8 cellular contexts compared by ENCODE assay signal in the genomic region with DNA sequence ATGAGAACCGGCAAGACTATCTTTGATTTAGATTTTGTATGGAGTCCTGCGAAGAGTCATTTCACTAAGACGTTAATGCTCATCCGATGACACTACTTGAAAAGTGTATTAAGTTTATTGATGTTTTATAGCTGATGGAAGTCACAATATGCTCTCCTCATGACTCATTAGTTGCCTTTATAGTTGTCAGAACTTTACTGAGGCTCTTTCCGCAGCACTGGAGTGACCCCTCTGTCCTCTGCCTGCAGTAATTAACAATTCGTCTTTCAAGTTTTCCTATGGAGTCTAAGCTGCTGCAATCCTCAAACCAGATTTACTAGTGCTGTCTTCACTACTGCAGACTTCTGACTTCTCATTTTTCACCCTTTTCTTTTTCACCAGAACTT. TPM values are rescaled to one million over a fixed set of nuclear protein-coding genes. Genes with fewer than 3 reads are reported as not detected.
DNase-seq lines count a peak whose midpoint lies in the region; FAIRE-seq and TF ChIP-seq lines count a peak whose summit lies in the region.

No MANE protein-coding gene starts in this region.

- H3K4me3 ChIP-seq in GM12865 (ENCODE audit: low read depth, low read length), result peak overlapping the region; percentile 80
- peak overlapping the region; percentile 33 to 80 (median 66) for H3K4me3 ChIP-seq in endothelial cell of umbilical vein (replicated peaks in 1 of 3; ENCODE audit: insufficient read depth in 1 of 3, low read depth in 1 of 3, low read length in 3 of 3)
- H3K4me3 ChIP-seq in neuron (ENCODE audit: low read length), result peak overlapping the region; percentile 67

- no peaks in the 10 kb centered on the region for H4K20me1 ChIP-seq in endothelial cell of umbilical vein (replicated peaks; ENCODE audit: control insufficient read depth, extremely low read depth, insufficient read depth, low read length)

- no peak for FAIRE-seq in RCC 7860 (lab: Jason Lieb, UNC)
- no peak for FAIRE-seq in endothelial cell of umbilical vein (lab: Jason Lieb, UNC)

- CTCF ChIA-PET in endothelial cell of umbilical vein (lab: Charles Lee), result interaction anchor here (0.6 to 1.5 kb wide), 4 partner anchors 15 to 60 kb away, joined by 3 to 6 read pairs (median 3); partner anchors contain the start of gene CCT8

- H3K27me3 ChIP-seq in endothelial cell of umbilical vein (ENCODE audit: control insufficient read depth in 2 of 2, insufficient read depth in 2 of 2, low read length in 2 of 2) (no peaks in the 10 kb centered on the region), neuron (ENCODE audit: insufficient read depth, low read length) (no peaks in the 10 kb centered on the region)

- peak overlapping the region; percentile 66 for H3K4me2 ChIP-seq in endothelial cell of umbilical vein (ENCODE audit: insufficient read depth, low read length)

- BruUV-seq in endothelial cell of umbilical vein (replicated peaks; lab: Mats Ljungman, UMichigan), result no TSS peak

- H3K27ac ChIP-seq in endothelial cell of umbilical vein (ENCODE audit: insufficient read depth, low read depth, low read length), result peak overlapping the region; percentile 88

- DNase-seq in GM12865 (ENCODE audit: low read depth), result no peak
- peak; percentile 22 for DNase-seq in RCC 7860 (ENCODE audit: low spot score)
- DNase-seq in endothelial cell of umbilical vein (ENCODE audit: low read depth, low spot score), result no peak
- DNase-seq in C1 segment of cervical spinal cord (lab: John Stamatoyannopoulos, UW), result no peak
- no peak for DNase-seq in stimulated activated CD4-positive, alpha-beta T cell treated with anti-CD3 and anti-CD28 coated beads, Interleukin-4, amount 100 ng/mL, for 24 hours
- no peak for DNase-seq in anterior cingulate cortex (lab: John Stamatoyannopoulos, UW)
- DNase-seq in NOMO-1 treated with DMSO at 0.1 percent for 48 hours (lab: John Stamatoyannopoulos, UW; ENCODE audit: unreplicated experiment), result no peak

- H3K4me1 ChIP-seq in endothelial cell of umbilical vein (ENCODE audit: control insufficient read depth, extremely low read depth, insufficient read depth, low read length), result peaks cover 8% of the 10 kb centered on the region
- peaks cover 8% of the 10 kb centered on the region for H3K4me1 ChIP-seq in neuron (ENCODE audit: insufficient read depth, low read length)

- H3K9me1 ChIP-seq in endothelial cell of umbilical vein (replicated peaks; ENCODE audit: control insufficient read depth, extremely low read depth, insufficient read depth, low read length), result no peaks in the 10 kb centered on the region

- peaks cover 34% of the 10 kb centered on the region for H3K79me2 ChIP-seq in endothelial cell of umbilical vein (ENCODE audit: control insufficient read depth, insufficient read depth, low read length)

- TF ChIP-seq POLR2A in endothelial cell of umbilical vein (IDR thresholded peaks at IDR 0.05; ENCODE audit: low read depth, low read length), result no peak

- no peaks in the 10 kb centered on the region for H3K36me3 ChIP-seq in endothelial cell of umbilical vein (ENCODE audit: control insufficient read depth in 2 of 2, extremely low read depth in 1 of 2, insufficient read depth in 2 of 2, low read length in 2 of 2)
- H3K36me3 ChIP-seq in neuron (ENCODE audit: insufficient read depth, low read length), result peaks cover 10% of the 10 kb centered on the region

- POLR2A ChIA-PET in endothelial cell of umbilical vein (lab: Charles Lee), result interaction anchor here (0.9 to 1.8 kb wide), 3 partner anchors 23 to 48 kb away, joined by 3 to 9 read pairs (median 7); partner anchors contain the start of genes CCT8 and LTN1

- TF ChIP-seq CTCF in GM12865 (IDR thresholded peaks at IDR 0.05; ENCODE audit: insufficient read depth, low read depth, low read length, missing control alignments) (no peak), endothelial cell of umbilical vein (IDR thresholded peaks at IDR 0.05; ENCODE audit: extremely low read depth in 1 of 2, insufficient read depth in 1 of 2, low read depth in 1 of 2, low read length in 2 of 2) (no peak)

- dilution Hi-C loops in endothelial cell of umbilical vein (cut with MboI; ENCODE audit: extremely low pct_ligation_motif_present, low sequenced_read_pairs), result no loop called here

- intact Hi-C loops in endothelial cell of umbilical vein (cut with micrococcal nuclease), result loop anchor here (1.0 kb wide), 2 partner anchors 33 to 140 kb away; partner anchors contain the start of gene LTN1

- H3K9me3 ChIP-seq in endothelial cell of umbilical vein (replicated peaks; ENCODE audit: control insufficient read depth, insufficient read depth, low read length), result no peaks in the 10 kb centered on the region
- no peaks in the 10 kb centered on the region for H3K9me3 ChIP-seq in neuron (ENCODE audit: low read length)

- H3K9ac ChIP-seq in endothelial cell of umbilical vein (replicated peaks; ENCODE audit: extremely low read depth, insufficient read depth, low read length), result peak overlapping the region; percentile 92

- H2AFZ ChIP-seq in endothelial cell of umbilical vein (ENCODE audit: low read depth, low read length) (peak overlapping the region; percentile 22), neuron (ENCODE audit: low read depth, low read length) (peak overlapping the region; percentile 42)

TF ChIP-seq in endothelial cell of umbilical vein, 7 proteins besides CTCF, POLR2A, EP300 and RAD21:
- TF ChIP-seq MAX (IDR thresholded peaks at IDR 0.05; ENCODE audit: insufficient read depth, insufficient read length), result no peak
- TF ChIP-seq JUN (IDR thresholded peaks at IDR 0.05; ENCODE audit: borderline replicate concordance, insufficient read depth, insufficient read length, low read depth), result peak; percentile 9

RNA-seq across cellular contexts. Expression of gene USP16, which starts 0.9 kb away (rescaled TPM):
- total RNA-seq in endothelial cell of umbilical vein, result 29.3 and 31.3 TPM in 2 replicates
- 4.0 and 5.9 TPM in 2 replicates for polyA plus RNA-seq in endothelial cell of umbilical vein
- polyA plus RNA-seq in endothelial cell of umbilical vein (2011; cell fraction: cytosol; rRNA removed), result 12.8 TPM in 2 replicates
- polyA plus RNA-seq in endothelial cell of umbilical vein (2011; cell fraction: nucleus; rRNA removed), result 27.1 and 38.2 TPM in 2 replicates
- 22.7 and 31.6 TPM in 2 replicates for polyA plus RNA-seq in endothelial cell of umbilical vein (2012)
- 10.8 and 11.6 TPM in 2 replicates for polyA minus RNA-seq in endothelial cell of umbilical vein
- 11.1 TPM for polyA minus RNA-seq in endothelial cell of umbilical vein (2011; cell fraction: cytosol; rRNA and poly(A)+ RNA removed)
- 14.8 and 20.9 TPM in 2 replicates for polyA minus RNA-seq in endothelial cell of umbilical vein (2011; cell fraction: nucleus; rRNA and poly(A)+ RNA removed)

RNA-seq across cellular contexts. Expression of gene RWDD2B, which starts 6.2 kb away (rescaled TPM):
- total RNA-seq in endothelial cell of umbilical vein, result 15.8 and 16.4 TPM in 2 replicates
- 8.7 and 10.5 TPM in 2 replicates for polyA plus RNA-seq in endothelial cell of umbilical vein
- polyA plus RNA-seq in endothelial cell of umbilical vein (2011; cell fraction: cytosol; rRNA removed), result 14.2 and 16.3 TPM in 2 replicates
- polyA plus RNA-seq in endothelial cell of umbilical vein (2011; cell fraction: nucleus; rRNA removed), result 6.8 and 8.1 TPM in 2 replicates
- 18.6 and 21.2 TPM in 2 replicates for polyA plus RNA-seq in endothelial cell of umbilical vein (2012)
- polyA minus RNA-seq in endothelial cell of umbilical vein, result 8.5 and 9.1 TPM in 2 replicates
- polyA minus RNA-seq in endothelial cell of umbilical vein (2011; cell fraction: cytosol; rRNA and poly(A)+ RNA removed), result 15.8 TPM
- 1.9 and 4.3 TPM in 2 replicates for polyA minus RNA-seq in endothelial cell of umbilical vein (2011; cell fraction: nucleus; rRNA and poly(A)+ RNA removed)

RNA-seq across cellular contexts. Expression of gene LTN1, which starts 32.6 kb away (rescaled TPM):
- total RNA-seq in endothelial cell of umbilical vein, result 21.5 and 23.0 TPM in 2 replicates
- polyA plus RNA-seq in endothelial cell of umbilical vein, result 2.9 and 3.8 TPM in 2 replicates
- 3.3 and 3.7 TPM in 2 replicates for polyA plus RNA-seq in endothelial cell of umbilical vein (2011; cell fraction: cytosol; rRNA removed)
- polyA plus RNA-seq in endothelial cell of umbilical vein (2011; cell fraction: nucleus; rRNA removed), result 14.0 and 14.1 TPM in 2 replicates
- 14.9 and 17.1 TPM in 2 replicates for polyA plus RNA-seq in endothelial cell of umbilical vein (2012)
- 24.3 and 25.9 TPM in 2 replicates for polyA minus RNA-seq in endothelial cell of umbilical vein
- 10.9 TPM for polyA minus RNA-seq in endothelial cell of umbilical vein (2011; cell fraction: cytosol; rRNA and poly(A)+ RNA removed)
- 31.2 and 54.0 TPM in 2 replicates for polyA minus RNA-seq in endothelial cell of umbilical vein (2011; cell fraction: nucleus; rRNA and poly(A)+ RNA removed)

RNA-seq across cellular contexts. Expression of gene CCT8, which starts 48.1 kb away (rescaled TPM):
- total RNA-seq in endothelial cell of umbilical vein, result 212 and 213 TPM in 2 replicates
- polyA plus RNA-seq in endothelial cell of umbilical vein, result 65.1 and 102 TPM in 2 replicates
- polyA plus RNA-seq in endothelial cell of umbilical vein (2011; cell fraction: cytosol; rRNA removed), result 146 and 166 TPM in 2 replicates
- polyA plus RNA-seq in endothelial cell of umbilical vein (2011; cell fraction: nucleus; rRNA removed), result 109 and 142 TPM in 2 replicates
- polyA plus RNA-seq in endothelial cell of umbilical vein (2012), result 279 and 365 TPM in 2 replicates
- 76.1 and 89.5 TPM in 2 replicates for polyA minus RNA-seq in endothelial cell of umbilical vein
- polyA minus RNA-seq in endothelial cell of umbilical vein (2011; cell fraction: cytosol; rRNA and poly(A)+ RNA removed), result 145 TPM
- polyA minus RNA-seq in endothelial cell of umbilical vein (2011; cell fraction: nucleus; rRNA and poly(A)+ RNA removed), result 52.2 and 62.6 TPM in 2 replicates
